In genomic region chr7:155509025-155509724, GRCh38 we compare ENCODE assay signal across 15 cellular contexts. TPM values are rescaled to one million over a fixed set of nuclear protein-coding genes. Genes with fewer than 3 reads are reported as not detected.
DNase-seq lines count a peak whose midpoint lies in the region; ATAC-seq, FAIRE-seq and TF ChIP-seq lines count a peak whose summit lies in the region.
"Had no signal": no experiment of that assay in that cellular context is flagged by ENCODE, and none has a peak within 500 bp of the region (broad histone marks: within the 10 kb centered on the region; RNA-seq: fewer than 3 reads in every experiment).

No MANE protein-coding gene starts in this region.

- CTCF ChIA-PET in GM12878 (lab: Yijun Ruan, JAX): no interaction called here

- no peak overlapping the region for H2AK5ac ChIP-seq in H9 (ENCODE audit: insufficient read length, low read length)

- TF ChIP-seq RAD21 in GM12878 (IDR thresholded peaks at IDR 0.05; ENCODE audit: insufficient read depth, low read depth, low read length): no peak

- no peaks in the 10 kb centered on the region for H3K36me3 ChIP-seq in BLaER1 treated with 17β-estradiol and CSF1 and Interleukin-3, amounts not matched to agents 10 nM and 100 nM
- no peaks in the 10 kb centered on the region for H3K36me3 ChIP-seq in GM12878 (ENCODE audit: control insufficient read depth in 2 of 2, insufficient read depth in 2 of 2, low read length in 1 of 2)
- H3K36me3 ChIP-seq: uterus had no signal

- no peak for TF ChIP-seq EP300 in GM12878 (IDR thresholded peaks at IDR 0.05; ENCODE audit: borderline replicate concordance in 1 of 2, control insufficient read depth in 1 of 2, low read depth in 2 of 2, low read length in 2 of 2)

- H3K9me3 Mint-ChIP-seq in H9: peaks cover 2 to 15% of the 10 kb centered on the region in 2 experiments; a peak in 2 of 5 replicates
- H3K9me3 Mint-ChIP-seq in naive thymus-derived CD8-positive, alpha-beta T cell: peaks cover 0 to 18% (median 0%) of the 10 kb centered on the region in 9 donors
- H3K9me3 Mint-ChIP-seq: HFFc6 had no signal

- peak overlapping the region; percentile 23 to 89 (median 61); a peak in 20 of 22 replicates for H3K4me2 ChIP-seq in BLaER1 treated with 17β-estradiol and CSF1 and Interleukin-3, amounts not matched to agents 10 nM and 100 nM
- peak overlapping the region; percentile 31 for H3K4me2 ChIP-seq in H9 (ENCODE audit: insufficient read depth, insufficient read length, low read length)
- H3K4me2 ChIP-seq in GM12878 (ENCODE audit: control insufficient read depth, insufficient read depth): no peak overlapping the region

- H3K14ac ChIP-seq in H9 (ENCODE audit: insufficient read depth, low read length): no peak overlapping the region

- H2BK5ac ChIP-seq in H9 (ENCODE audit: insufficient read length, low read length): no peak overlapping the region

- no peak overlapping the region for H2BK12ac ChIP-seq in H9 (ENCODE audit: insufficient read length, low read depth, low read length)

- peak overlapping the region; percentile 39 to 78 for H3K4me3 Mint-ChIP-seq in H9
- H3K4me3 Mint-ChIP-seq in naive thymus-derived CD8-positive, alpha-beta T cell: peak overlapping the region in 7 of 10 donors; percentile 48 to 69 (median 58)
- H3K4me3 Mint-ChIP-seq: HFFc6 had no signal

- H3K27me3 Mint-ChIP-seq in H9 (ENCODE audit: low read depth): peaks cover 100% of the 10 kb centered on the region
- peaks cover 49 to 100% (median 74%) of the 10 kb centered on the region in 5 donors for H3K27me3 Mint-ChIP-seq in naive thymus-derived CD8-positive, alpha-beta T cell

- H3K18ac ChIP-seq in H9 (ENCODE audit: insufficient read length, low read depth, low read length): no peak overlapping the region

- no peaks in the 10 kb centered on the region for H3K79me2 ChIP-seq in H9 (ENCODE audit: insufficient read depth, low read length)
- no peaks in the 10 kb centered on the region for H3K79me2 ChIP-seq in GM12878 (ENCODE audit: control insufficient read depth, insufficient read depth, low read length)

- H3K36me3 Mint-ChIP-seq in H9 (ENCODE audit: insufficient read depth in 1 of 3, low read depth in 3 of 3): no peaks in the 10 kb centered on the region
- H3K36me3 Mint-ChIP-seq in naive thymus-derived CD8-positive, alpha-beta T cell: peaks cover 0 to 7% (median 6%) of the 10 kb centered on the region in 3 donors

- peaks cover 0 to 4% (median 0%) of the 10 kb centered on the region in 11 experiments; a peak in 1 of 22 replicates for H3K9me3 ChIP-seq in BLaER1 treated with 17β-estradiol and CSF1 and Interleukin-3, amounts not matched to agents 10 nM and 100 nM (replicated peaks in 1 of 11)
- no peaks in the 10 kb centered on the region for H3K9me3 ChIP-seq in H9 (ENCODE audit: control insufficient read depth, low read depth, low read length)
- H3K9me3 ChIP-seq in GM12878 (replicated peaks; ENCODE audit: control insufficient read depth, insufficient read depth, low read length): no peaks in the 10 kb centered on the region; the same call in 2 of the 3 replicates
- H3K9me3 ChIP-seq: uterus had no signal

- no peak for TF ChIP-seq POLR2A in GM12878 (IDR thresholded peaks at IDR 0.05; ENCODE audit: low read depth, low read length)

- no peak for TF ChIP-seq CTCF in H9 (conservative IDR thresholded peaks at IDR 0.05)
- no peak for TF ChIP-seq CTCF in GM12878 (IDR thresholded peaks at IDR 0.05 in 2 of 3, conservative IDR thresholded peaks at IDR 0.05 in 1 of 3; ENCODE audit: control insufficient read depth in 2 of 3, extremely low read depth in 1 of 3, insufficient read depth in 1 of 3, low read depth in 3 of 3, low read length in 3 of 3)

- no peak for FAIRE-seq in GM12878 (lab: Jason Lieb, UNC)

- H2BK120ac ChIP-seq in H9 (ENCODE audit: low read depth, low read length, poor library complexity, severe bottlenecking): no peak overlapping the region

- peaks cover 5% of the 10 kb centered on the region for H3K23me2 ChIP-seq in H9 (ENCODE audit: insufficient read length, low read depth, low read length, poor library complexity, severe bottlenecking)

- DNase-seq in H9 (no peak), GM12878 (ENCODE audit: low read depth, low spot score) (no peak), KBM-7 (no peak)
- no peak for DNase-seq in naive thymus-derived CD8-positive, alpha-beta T cell
- no peak for DNase-seq in activated CD4-positive, alpha-beta T cell treated with anti-CD3 and anti-CD28 coated beads, Interleukin-2, amount 50 U/mL, for 48 hours
- DNase-seq: effector CD8-positive, alpha-beta T cell; HFFc6; midbrain; NCI-H345; uterus had no signal

- H3K27ac ChIP-seq in BLaER1 treated with 17β-estradiol and CSF1 and Interleukin-3, amounts not matched to agents 10 nM and 100 nM: no peak overlapping the region
- H3K27ac ChIP-seq in H9 (ENCODE audit: insufficient read length, low read depth, low read length) (no peak overlapping the region), GM12878 (ENCODE audit: control insufficient read depth, insufficient read depth) (no peak overlapping the region)
- H3K27ac ChIP-seq: C4-2B, uterus had no signal

- no peak overlapping the region for H2BK15ac ChIP-seq in H9 (ENCODE audit: low read depth, low read length)

- no CpG with 5 or more reads among the region's 32 CpGs for WGBS in H9 (ENCODE audit: extremely low coverage, insufficient read length, low lambda C conversion rate)
- WGBS in GM12878 (ENCODE audit: insufficient coverage, insufficient replicate concordance, low lambda C conversion rate, missing lambda C conversion rate): 35% methylated on average over 26 of the region's 32 CpGs

- H4K91ac ChIP-seq in H9 (ENCODE audit: insufficient read length, low read depth, low read length): no peak overlapping the region

- H3K4me1 Mint-ChIP-seq in H9: peaks cover 23 to 37% of the 10 kb centered on the region in 2 experiments
- peaks cover 8 to 28% (median 18%) of the 10 kb centered on the region in 4 donors for H3K4me1 Mint-ChIP-seq in naive thymus-derived CD8-positive, alpha-beta T cell

- H3K56ac ChIP-seq in H9 (ENCODE audit: insufficient read length, low read depth, low read length): no peak overlapping the region

- peak overlapping the region in 6 of 10 experiments; percentile 14 to 53 (median 40); a peak in 9 of 20 replicates for H3K4me3 ChIP-seq in BLaER1 treated with 17β-estradiol and CSF1 and Interleukin-3, amounts not matched to agents 10 nM and 100 nM
- no peak overlapping the region for H3K4me3 ChIP-seq in GM12878
- H3K4me3 ChIP-seq: uterus had no signal

- no peak overlapping the region for H3K23ac ChIP-seq in H9 (ENCODE audit: insufficient read length, low read depth, low read length)

- no peak overlapping the region for H3K27ac Mint-ChIP-seq in H9
- peak overlapping the region in 2 of 10 donors; percentile 3 to 47 for H3K27ac Mint-ChIP-seq in naive thymus-derived CD8-positive, alpha-beta T cell
- H3K27ac Mint-ChIP-seq: HFFc6 had no signal

- no peak overlapping the region for H4K8ac ChIP-seq in H9 (replicated peaks; ENCODE audit: insufficient read length, low read depth, low read length)

- no TSS peak for BruUV-seq in GM12878 (replicated peaks; lab: Mats Ljungman, UMichigan)

- RAD21 ChIA-PET in GM12878 (lab: Charles Lee; ENCODE audit: unreplicated experiment): no interaction called here

- intact Hi-C loops in GM12878 (cut with micrococcal nuclease; ENCODE audit: unreplicated experiment): no loop called here

- H3K9ac ChIP-seq in BLaER1 treated with 17β-estradiol and CSF1 and Interleukin-3, amounts not matched to agents 10 nM and 100 nM: no peak overlapping the region
- H3K9ac ChIP-seq in H9 (ENCODE audit: extremely low read depth, insufficient read length, low read length): no peak overlapping the region
- H3K9ac ChIP-seq in GM12878 (ENCODE audit: control insufficient read depth, insufficient read depth, low read length): no peak overlapping the region

- H4K5ac ChIP-seq in H9 (ENCODE audit: insufficient read length, low read depth, low read length): no peak overlapping the region

- peaks cover 100% of the 10 kb centered on the region in 11 experiments for H3K27me3 ChIP-seq in BLaER1 treated with 17β-estradiol and CSF1 and Interleukin-3, amounts not matched to agents 10 nM and 100 nM
- H3K27me3 ChIP-seq in H9 (ENCODE audit: insufficient read depth, low read length): peaks cover 74% of the 10 kb centered on the region
- peaks cover 1 to 18% of the 10 kb centered on the region in 2 experiments for H3K27me3 ChIP-seq in GM12878 (replicated peaks in 1 of 2; ENCODE audit: control insufficient read depth in 2 of 2, insufficient read depth in 2 of 2, low read length in 1 of 2)

- H2AFZ ChIP-seq in H9 (ENCODE audit: low read length): no peak overlapping the region
- no peak overlapping the region for H2AFZ ChIP-seq in GM12878 (ENCODE audit: control insufficient read depth, low read depth, low read length)

- POLR2A ChIA-PET in GM12878 (lab: Charles Lee): no interaction called here
- POLR2A ChIA-PET in naive thymus-derived CD8-positive, alpha-beta T cell (lab: Charles Lee): no interaction called here

- ATAC-seq in GM12878 (no peak), GM19452 (IDR thresholded peaks at IDR 0.05; ENCODE audit: unreplicated experiment) (no peak), HG03520 (IDR thresholded peaks at IDR 0.05; ENCODE audit: unreplicated experiment) (no peak)
- no peak for ATAC-seq in naive thymus-derived CD8-positive, alpha-beta T cell

- in situ Hi-C loops in GM12878 (cut with MboI): no loop called here
- in situ Hi-C loops in KBM-7 (cut with MboI; ENCODE audit: low pct_unique_long_range_greater_than_20kb, low sequenced_read_pairs): no loop called here

- SMC1A ChIA-PET in GM12878 (lab: Charles Lee; ENCODE audit: uncharacterized antibody, unreplicated experiment): no interaction called here

- H2BK20ac ChIP-seq in H9 (ENCODE audit: low read depth, low read length, poor library complexity, severe bottlenecking): no peak overlapping the region

- no peak overlapping the region for H3T11ph ChIP-seq in H9 (ENCODE audit: low read length)

- peaks cover 0 to 87% (median 38%) of the 10 kb centered on the region in 11 experiments; a peak in 19 of 22 replicates for H4K20me1 ChIP-seq in BLaER1 treated with 17β-estradiol and CSF1 and Interleukin-3, amounts not matched to agents 10 nM and 100 nM
- H4K20me1 ChIP-seq in H9 (ENCODE audit: control insufficient read depth, insufficient read depth, insufficient read length): peaks cover 4% of the 10 kb centered on the region
- H4K20me1 ChIP-seq in GM12878 (ENCODE audit: control insufficient read depth, insufficient read depth): no peaks in the 10 kb centered on the region

- no peaks in the 10 kb centered on the region for H3K79me1 ChIP-seq in H9 (ENCODE audit: insufficient read depth, low read depth, low read length, poor library complexity, severe bottlenecking)

- no peak overlapping the region for H3K4ac ChIP-seq in H9 (ENCODE audit: low read depth, low read length)

- H3K4me1 ChIP-seq in BLaER1 treated with 17β-estradiol and CSF1 and Interleukin-3, amounts not matched to agents 10 nM and 100 nM: peaks cover 8 to 17% (median 9%) of the 10 kb centered on the region in 10 experiments; a peak in 17 of 20 replicates
- peaks cover 2% of the 10 kb centered on the region for H3K4me1 ChIP-seq in H9 (ENCODE audit: insufficient read depth, low read length)
- H3K4me1 ChIP-seq in GM12878 (ENCODE audit: control insufficient read depth, insufficient read depth, low read length): no peaks in the 10 kb centered on the region
- H3K4me1 ChIP-seq: uterus had no signal

RNA-seq across cellular contexts. Expression of gene CNPY1, which starts 37.2 kb away (rescaled TPM):
- not detected in 2 replicates for total RNA-seq in H9 (2021)
- 0.22 TPM in 1 of 2 replicates, not detected in the other for total RNA-seq in GM12878 (2013; cell fraction: nucleolus; rRNA removed)
- not detected in 2 replicates for total RNA-seq in GM12878 (2014; rRNA removed)
- total RNA-seq in GM12878 (2014; rRNA removed; fragmentation: Illumina TruSeq; extraction: Trizol): not detected in 2 replicates
- not detected in 2 replicates for total RNA-seq in GM12878 (2021)
- polyA plus RNA-seq in GM12878 (2011; ENCODE audit: low read depth): not detected
- polyA plus RNA-seq in GM12878 (2011; rRNA removed): not detected in 2 replicates
- polyA plus RNA-seq in GM12878 (2011; cell fraction: cytosol; rRNA removed): not detected in 2 replicates
- polyA plus RNA-seq in GM12878 (2011; cell fraction: nucleus; rRNA removed): not detected in 2 replicates
- polyA plus RNA-seq in GM12878 (2012): not detected in 2 replicates
- polyA plus RNA-seq in GM12878 (2014; fragmentation: Illumina TruSeq; extraction: Trizol): not detected in 2 replicates
- polyA plus RNA-seq in GM12878 (2014; fragmentation: Nextera tagmentation; extraction: Ambion mirVana): not detected
- polyA plus RNA-seq in GM12878 (2014; rRNA removed): 0.04 TPM in 1 of 2 replicates, not detected in the other
- polyA plus RNA-seq in GM12878 (2016; fragmentation: Nextera tagmentation; extraction: Ambion mirVana): not detected
- polyA minus RNA-seq in GM12878 (2011; rRNA and poly(A)+ RNA removed): not detected in 2 replicates
- not detected in 2 replicates for polyA minus RNA-seq in GM12878 (2011; cell fraction: cytosol; rRNA and poly(A)+ RNA removed)
- not detected in 2 replicates for polyA minus RNA-seq in GM12878 (2011; cell fraction: nucleus; rRNA and poly(A)+ RNA removed)
- not detected for total RNA-seq in naive thymus-derived CD8-positive, alpha-beta T cell
- not detected for polyA plus RNA-seq in naive thymus-derived CD8-positive, alpha-beta T cell
- total RNA-seq: HFFc6, uterus had no signal
- polyA plus RNA-seq: adipose tissue had no signal

RNA-seq across cellular contexts. Expression of gene EN2, which starts 51.2 kb away (rescaled TPM):
- total RNA-seq in H9 (2021) (0.07 and 0.15 TPM in 2 replicates), GM12878 (2014; rRNA removed) (not detected in 2 replicates), GM12878 (2014; rRNA removed; fragmentation: Illumina TruSeq; extraction: Trizol) (not detected in 2 replicates), GM12878 (2021) (not detected in 2 replicates)
- total RNA-seq in GM12878 (2013; cell fraction: nucleolus; rRNA removed): not detected in 2 replicates
- polyA plus RNA-seq in GM12878 (2011; ENCODE audit: low read depth): not detected
- polyA plus RNA-seq in GM12878 (2011; rRNA removed) (not detected in 2 replicates), GM12878 (2014; fragmentation: Illumina TruSeq; extraction: Trizol) (not detected in 2 replicates), GM12878 (2014; fragmentation: Nextera tagmentation; extraction: Ambion mirVana) (not detected), GM12878 (2014; rRNA removed) (not detected in 2 replicates), GM12878 (2016; fragmentation: Nextera tagmentation; extraction: Ambion mirVana) (not detected)
- polyA plus RNA-seq in GM12878 (2011; cell fraction: cytosol; rRNA removed): not detected in 2 replicates
- polyA plus RNA-seq in GM12878 (2011; cell fraction: nucleus; rRNA removed): not detected in 2 replicates
- polyA plus RNA-seq in GM12878 (2012): not detected in 2 replicates
- polyA minus RNA-seq in GM12878 (2011; rRNA and poly(A)+ RNA removed): not detected in 2 replicates
- not detected in 2 replicates for polyA minus RNA-seq in GM12878 (2011; cell fraction: cytosol; rRNA and poly(A)+ RNA removed)
- not detected in 2 replicates for polyA minus RNA-seq in GM12878 (2011; cell fraction: nucleus; rRNA and poly(A)+ RNA removed)
- total RNA-seq in naive thymus-derived CD8-positive, alpha-beta T cell: not detected
- not detected for polyA plus RNA-seq in naive thymus-derived CD8-positive, alpha-beta T cell
- total RNA-seq: HFFc6 had no signal
